In genomic region chr15:95550702-95551101, GRCh38 we compare ENCODE assay signal across 7 cellular contexts.
"Had no signal": no experiment of that assay in that cellular context is flagged by ENCODE, and none has a peak within 500 bp of the region (broad histone marks: within the 10 kb centered on the region; RNA-seq: fewer than 3 reads in every experiment).

No MANE protein-coding gene starts in this region.

- H3K27ac Mint-ChIP-seq: H9 had no signal

- DNase-seq: GM23248, GOT3, H9, HCEC 1CT, IMR-90, KG1 had no signal

- ATAC-seq: K562 had no signal

- H3K9me3 Mint-ChIP-seq: H9 had no signal

- H3K4me3 Mint-ChIP-seq: H9 had no signal
